7 cellular contexts compared by ENCODE assay signal in genomic region chr5:177071671-177072385, GRCh38. TPM values are rescaled to one million over a fixed set of nuclear protein-coding genes. Genes with fewer than 3 reads are reported as not detected.
A peak's percentile ranks its signal among the peaks of the same experiment; 100 is the strongest.
DNase-seq lines count a peak whose midpoint lies in the region; ATAC-seq, FAIRE-seq and TF ChIP-seq lines count a peak whose summit lies in the region.

No MANE protein-coding gene starts in this region.

- no peak overlapping the region for H3K27ac ChIP-seq in colonic mucosa
- H3K27ac ChIP-seq in right lobe of liver, result no peak overlapping the region

- no peaks in the 10 kb centered on the region for H3K4me1 ChIP-seq in colonic mucosa
- H3K4me1 ChIP-seq in right lobe of liver, result peaks cover 0 to 11% (median 2%) of the 10 kb centered on the region in 4 donors

- peak; percentile 83 for TF ChIP-seq CTCF in colonic mucosa (IDR thresholded peaks at IDR 0.05)
- TF ChIP-seq CTCF in right lobe of liver (IDR thresholded peaks at IDR 0.05), result peak; percentile 83 to 94 (median 89)

- DNase-seq in GM12891 (ENCODE audit: insufficient read length, low spot score) (no peak), NCI-H510A (lab: John Stamatoyannopoulos, UW) (peak; percentile 13), colonic mucosa (peak; percentile 93), right lobe of liver (peak in 1 of 3 donors; percentile 74)
- DNase-seq in activated CD4-positive, alpha-beta T cell treated with anti-CD3 and anti-CD28 coated beads for 24 hours (ENCODE audit: low read depth in 2 of 2), result peak; percentile 55 to 64
- DNase-seq in stimulated activated CD4-positive, alpha-beta T cell treated with anti-CD3 and anti-CD28 coated beads, TNF-alpha, amount 100 ng/mL, for 48 hours (ENCODE audit: low read depth in 3 of 3), result peak in 2 of 3 donors; percentile 52 to 62

- no peaks in the 10 kb centered on the region for H3K27me3 ChIP-seq in colonic mucosa
- H3K27me3 ChIP-seq in right lobe of liver, result no peaks in the 10 kb centered on the region

- peak; percentile 81 for FAIRE-seq in GM12891 (lab: Jason Lieb, UNC)

- H3K9me3 ChIP-seq in colonic mucosa (no peaks in the 10 kb centered on the region), right lobe of liver (no peaks in the 10 kb centered on the region)

- no peak for TF ChIP-seq POLR2A in GM12891 (IDR thresholded peaks at IDR 0.05; ENCODE audit: low read depth, low read length)
- no peak for TF ChIP-seq POLR2A in right lobe of liver (IDR thresholded peaks at IDR 0.05)

- WGBS in right lobe of liver (ENCODE audit: insufficient coverage, low coverage, low lambda C conversion rate, missing lambda C conversion rate), result 0% methylated on average over 4 of the region's 6 CpGs

- intact Hi-C loops in colonic mucosa (cut with DNase I) (no loop called here), right lobe of liver (cut with DNase I) (loop anchor here (5.0 kb wide), 1 partner anchor 40 kb away; no protein-coding TSS in a partner anchor)

- no peak overlapping the region for H3K4me3 ChIP-seq in colonic mucosa
- H3K4me3 ChIP-seq in right lobe of liver, result no peak overlapping the region

- H3K36me3 ChIP-seq in colonic mucosa, result no peaks in the 10 kb centered on the region
- H3K36me3 ChIP-seq in right lobe of liver, result no peaks in the 10 kb centered on the region

- ATAC-seq in HG03139 (IDR thresholded peaks at IDR 0.05; ENCODE audit: unreplicated experiment) (peak; percentile 64), right lobe of liver (peak; percentile 87 to 93 (median 90))

- no peak overlapping the region for H3K9ac ChIP-seq in colonic mucosa (ENCODE audit: low read depth in 2 of 2, low read length in 2 of 2)

TF ChIP-seq in GM12891, 5 proteins besides CTCF, POLR2A, EP300 and RAD21:
- TF ChIP-seq TAF1 (IDR thresholded peaks at IDR 0.05; ENCODE audit: low read depth, low read length), result no peak
- TF ChIP-seq POLR2AphosphoS5 (IDR thresholded peaks at IDR 0.05; ENCODE audit: low read depth, low read length), result no peak
- TF ChIP-seq POU2F2 (IDR thresholded peaks at IDR 0.05; ENCODE audit: low read depth, low read length), result no peak
- TF ChIP-seq SPI1 (IDR thresholded peaks at IDR 0.05; ENCODE audit: low read depth, low read length), result no peak
- no peak for TF ChIP-seq PAX5 (IDR thresholded peaks at IDR 0.05; ENCODE audit: insufficient read depth, low read length, severe bottlenecking)
TF ChIP-seq in GM12891: peak in this region for 0.

RNA-seq across cellular contexts. Expression of gene FGFR4, which starts 14.9 kb away (rescaled TPM):
- polyA plus RNA-seq in GM12891 (2012; ENCODE audit: low read depth, missing spikeins), result 0.33 TPM
- total RNA-seq in colonic mucosa (100 to 1,000 TPM in 1 of 2 donors, 10 to 100 TPM in 1; 58.7 to 118 TPM), right lobe of liver (10 to 100 TPM; 38.9 to 73.3 (median 55.1) TPM)

RNA-seq across cellular contexts. Expression of gene ZNF346, which starts 49.3 kb away (rescaled TPM):
- polyA plus RNA-seq in GM12891 (2012; ENCODE audit: low read depth, missing spikeins), result 11.3 TPM
- total RNA-seq in colonic mucosa (10 to 100 TPM in 1 of 2 donors, 1 to 10 TPM in 1; 9.1 to 11.2 TPM), right lobe of liver (1 to 10 TPM; 5.3 to 7.4 (median 6.0) TPM)
